Comparison of ENCODE assay signal across 8 cellular contexts in the genomic region with DNA sequence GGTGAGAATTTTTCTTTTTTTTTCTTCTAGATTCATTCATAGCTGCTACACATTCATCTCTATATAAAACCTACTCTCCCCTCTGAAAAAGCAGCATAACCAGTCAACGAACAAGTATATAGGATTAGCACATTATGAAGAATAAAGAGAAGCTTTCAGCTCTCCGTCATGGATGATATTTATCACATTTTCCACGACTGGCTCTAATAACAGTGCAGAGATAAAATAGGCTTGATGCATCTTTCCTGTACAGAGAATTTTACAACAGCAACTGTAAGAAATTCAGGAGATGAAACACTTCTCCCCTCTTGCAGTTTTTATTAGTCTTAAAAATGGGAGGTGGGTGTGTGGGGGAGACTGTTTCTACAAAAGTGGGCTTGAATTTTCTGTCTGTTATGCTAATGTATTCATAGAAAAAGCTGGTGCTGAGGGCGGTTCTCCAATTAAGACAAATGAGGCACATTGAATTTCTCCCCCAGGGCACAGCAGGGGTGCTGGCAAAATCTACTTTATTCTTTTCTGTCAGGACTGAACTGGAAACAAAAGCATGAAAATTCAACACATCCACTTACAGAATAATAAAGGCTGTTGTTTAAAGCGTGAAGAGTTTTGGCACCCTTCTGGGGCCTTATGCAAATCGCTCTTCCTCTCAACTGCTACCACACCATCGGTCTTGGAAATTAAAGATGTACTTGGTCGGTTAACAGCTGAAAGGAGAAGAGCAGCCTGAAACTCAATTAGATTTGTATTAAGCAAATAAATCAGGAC.
A peak's percentile ranks its signal among the peaks of the same experiment; 100 is the strongest.
DNase-seq lines count a peak whose midpoint lies in the region; ATAC-seq and TF ChIP-seq lines count a peak whose summit lies in the region.

No MANE protein-coding gene starts in this region.

- H3K36me3 ChIP-seq in SK-N-SH (replicated peaks in 1 of 2; ENCODE audit: control insufficient read depth in 1 of 2, insufficient read depth in 2 of 2, low read length in 1 of 2): no peaks in the 10 kb centered on the region

- no peak overlapping the region for H3K4me2 ChIP-seq in SK-N-SH

- no peak; the same call in 2 of the 3 replicates for ATAC-seq in SK-N-SH treated with all-trans-retinoic acid at 6 μM for 48 hours
- ATAC-seq in HG03196 (IDR thresholded peaks at IDR 0.05; ENCODE audit: unreplicated experiment): peak; percentile 97
- ATAC-seq in activated B cell treated with CpG ODN at 0.5 μM for 24 hours (ENCODE audit: low read depth): peak; percentile 90
- ATAC-seq in activated T-cell treated with anti-CD3 and anti-CD28 coated beads, Interleukin-2, amount 50 U/mL, for 72 hours (replicated peaks in 1 of 2): no peak

- TF ChIP-seq EP300 in SK-N-SH (IDR thresholded peaks at IDR 0.05; ENCODE audit: borderline replicate concordance in 1 of 2, low read depth in 1 of 2, low read length in 1 of 2): peak in 1 of 2 experiments; percentile 59; a peak in 2 of 4 replicates

- H3K4me3 Mint-ChIP-seq in activated B cell treated with CpG ODN at 0.5 μM for 24 hours: peak overlapping the region; percentile 59
- no peak overlapping the region for H3K4me3 Mint-ChIP-seq in activated CD4-positive, alpha-beta memory T cell treated with anti-CD3 and anti-CD28 coated beads, Interleukin-2, amount 10 ng/mL, durations not matched to agents 7 days and 5 days
- H3K4me3 Mint-ChIP-seq in activated T-cell treated with anti-CD3 and anti-CD28 coated beads, Interleukin-2, amount 50 U/mL, for 72 hours: no peak overlapping the region

- H3K4me1 Mint-ChIP-seq in activated B cell treated with CpG ODN at 0.5 μM for 24 hours: peaks cover 60% of the 10 kb centered on the region
- H3K4me1 Mint-ChIP-seq in activated CD4-positive, alpha-beta memory T cell treated with anti-CD3 and anti-CD28 coated beads, Interleukin-2, amount 10 ng/mL, durations not matched to agents 7 days and 5 days: no peaks in the 10 kb centered on the region
- no peaks in the 10 kb centered on the region for H3K4me1 Mint-ChIP-seq in activated T-cell treated with anti-CD3 and anti-CD28 coated beads, Interleukin-2, amount 50 U/mL, for 72 hours (ENCODE audit: low read depth)

- H3K4me3 ChIP-seq in SK-N-SH (ENCODE audit: low read depth in 2 of 2, low read length in 1 of 2): no peak overlapping the region; a peak in 1 of 4 replicates

- H2AFZ ChIP-seq in SK-N-SH (ENCODE audit: low read depth): 0 out of 2 replicates have a peak overlapping the region, but pooled peaks have one; percentile 17

- H3K27ac ChIP-seq in SK-N-SH (ENCODE audit: low read depth in 2 of 2, low read length in 1 of 2): peak overlapping the region in 1 of 2 experiments; percentile 95; a peak in 2 of 4 replicates

- peaks cover 3 to 20% of the 10 kb centered on the region in 2 experiments; a peak in 3 of 4 replicates for H3K4me1 ChIP-seq in SK-N-SH (ENCODE audit: control insufficient read depth in 1 of 2, insufficient read depth in 2 of 2, low read depth in 1 of 2, low read length in 1 of 2)

- H3K27me3 Mint-ChIP-seq in activated B cell treated with CpG ODN at 0.5 μM for 24 hours: no peaks in the 10 kb centered on the region
- H3K27me3 Mint-ChIP-seq in activated CD4-positive, alpha-beta memory T cell treated with anti-CD3 and anti-CD28 coated beads, Interleukin-2, amount 10 ng/mL, durations not matched to agents 7 days and 5 days: no peaks in the 10 kb centered on the region
- H3K27me3 Mint-ChIP-seq in activated T-cell treated with anti-CD3 and anti-CD28 coated beads, Interleukin-2, amount 50 U/mL, for 72 hours (ENCODE audit: low read depth): no peaks in the 10 kb centered on the region

- no peaks in the 10 kb centered on the region for H3K36me3 Mint-ChIP-seq in activated B cell treated with CpG ODN at 0.5 μM for 24 hours (ENCODE audit: low read depth)
- H3K36me3 Mint-ChIP-seq in activated CD4-positive, alpha-beta memory T cell treated with anti-CD3 and anti-CD28 coated beads, Interleukin-2, amount 10 ng/mL, durations not matched to agents 7 days and 5 days (ENCODE audit: low read depth): no peaks in the 10 kb centered on the region
- H3K36me3 Mint-ChIP-seq in activated T-cell treated with anti-CD3 and anti-CD28 coated beads, Interleukin-2, amount 50 U/mL, for 72 hours (ENCODE audit: insufficient read depth in 2 of 2): no peaks in the 10 kb centered on the region

- intact Hi-C loops in activated B cell treated with CpG ODN at 0.5 μM for 24 hours (cut with micrococcal nuclease): loop anchor here (1.0 to 5.0 kb wide), 3 partner anchors 24 to 78 kb away; no protein-coding TSS in a partner anchor

- DNase-seq in SK-N-SH (peak; percentile 58), activated B cell treated with CpG ODN at 0.5 μM for 24 hours (no peak), 8988T (no peak), HCEC 1CT (no peak)
- DNase-seq in activated CD4-positive, alpha-beta memory T cell treated with anti-CD3 and anti-CD28 coated beads, Interleukin-2, amount 10 ng/mL, durations not matched to agents 7 days and 5 days: no peak
- DNase-seq in activated T-cell treated with anti-CD3 and anti-CD28 coated beads, Interleukin-2, amount 50 U/mL, for 72 hours: no peak

- peak; percentile 25; the same call in 1 of the 2 replicates for TF ChIP-seq RAD21 in SK-N-SH (IDR thresholded peaks at IDR 0.05; ENCODE audit: low read length)

- peak overlapping the region; percentile 62 for H3K27ac Mint-ChIP-seq in activated B cell treated with CpG ODN at 0.5 μM for 24 hours
- no peak overlapping the region for H3K27ac Mint-ChIP-seq in activated CD4-positive, alpha-beta memory T cell treated with anti-CD3 and anti-CD28 coated beads, Interleukin-2, amount 10 ng/mL, durations not matched to agents 7 days and 5 days
- no peak overlapping the region for H3K27ac Mint-ChIP-seq in activated T-cell treated with anti-CD3 and anti-CD28 coated beads, Interleukin-2, amount 50 U/mL, for 72 hours

- peaks cover 7% of the 10 kb centered on the region for H3K9me3 Mint-ChIP-seq in activated B cell treated with CpG ODN at 0.5 μM for 24 hours
- peaks cover 16% of the 10 kb centered on the region for H3K9me3 Mint-ChIP-seq in activated CD4-positive, alpha-beta memory T cell treated with anti-CD3 and anti-CD28 coated beads, Interleukin-2, amount 10 ng/mL, durations not matched to agents 7 days and 5 days
- peaks cover 0 to 6% of the 10 kb centered on the region in 2 donors for H3K9me3 Mint-ChIP-seq in activated T-cell treated with anti-CD3 and anti-CD28 coated beads, Interleukin-2, amount 50 U/mL, for 72 hours

- TF ChIP-seq CTCF in SK-N-SH (IDR thresholded peaks at IDR 0.05): no peak
- no peak for TF ChIP-seq CTCF in activated B cell treated with CpG ODN at 0.5 μM for 24 hours (IDR thresholded peaks at IDR 0.05)

- no peaks in the 10 kb centered on the region for H3K79me2 ChIP-seq in SK-N-SH (ENCODE audit: insufficient read depth)

- WGBS in SK-N-SH (ENCODE audit: low lambda C conversion rate): 54% methylated on average over 8 of the region's 8 CpGs

- no peak overlapping the region for H3K9ac ChIP-seq in SK-N-SH

- no peaks in the 10 kb centered on the region for H3K9me3 ChIP-seq in SK-N-SH

- H3F3A ChIP-seq in SK-N-SH (replicated peaks; ENCODE audit: insufficient read depth): no peaks in the 10 kb centered on the region

- CTCF ChIA-PET in SK-N-SH (lab: Yijun Ruan, JAX): interaction anchor here (1.6 kb wide), 1 partner anchor 151 kb away, joined by 3 read pairs; no protein-coding TSS in a partner anchor
- CTCF ChIA-PET in activated B cell treated with CpG ODN at 0.5 μM for 24 hours (lab: Charles Lee): no interaction called here
- CTCF ChIA-PET in activated CD4-positive, alpha-beta memory T cell treated with anti-CD3 and anti-CD28 coated beads, Interleukin-2, amount 10 ng/mL, durations not matched to agents 7 days and 5 days (lab: Charles Lee): no interaction called here

- H3K27me3 ChIP-seq in SK-N-SH (ENCODE audit: insufficient read depth): no peaks in the 10 kb centered on the region

- H3K9me2 ChIP-seq in SK-N-SH: no peaks in the 10 kb centered on the region

- POLR2A ChIA-PET in SK-N-SH (lab: Yijun Ruan, JAX): interaction anchor here (0.9 to 1.7 kb wide), 5 partner anchors 72 to 241 kb away, joined by 3 to 8 read pairs (median 6); no protein-coding TSS in a partner anchor
- POLR2A ChIA-PET in activated B cell treated with CpG ODN at 0.5 μM for 24 hours (lab: Charles Lee): interaction anchor here (0.6 to 1.1 kb wide), 2 partner anchors 22 to 106 kb away, joined by 3 to 5 read pairs; no protein-coding TSS in a partner anchor
- POLR2A ChIA-PET in activated CD4-positive, alpha-beta memory T cell treated with anti-CD3 and anti-CD28 coated beads, Interleukin-2, amount 10 ng/mL, durations not matched to agents 7 days and 5 days (lab: Charles Lee): no interaction called here

- H4K20me1 ChIP-seq in SK-N-SH (ENCODE audit: insufficient read depth): no peaks in the 10 kb centered on the region

TF ChIP-seq in SK-N-SH, 30 proteins besides CTCF, POLR2A, EP300 and RAD21 (continues in another document):
- no peak for TF ChIP-seq EZH2phosphoT487 (IDR thresholded peaks at IDR 0.05; ENCODE audit: borderline replicate concordance, low read depth)

TF ChIP-seq in SK-N-SH treated with all-trans-retinoic acid at 6 μM for 48 hours, 23 proteins besides CTCF, POLR2A, EP300 and RAD21 (continues in another document):
- TF ChIP-seq, protein P1, sequence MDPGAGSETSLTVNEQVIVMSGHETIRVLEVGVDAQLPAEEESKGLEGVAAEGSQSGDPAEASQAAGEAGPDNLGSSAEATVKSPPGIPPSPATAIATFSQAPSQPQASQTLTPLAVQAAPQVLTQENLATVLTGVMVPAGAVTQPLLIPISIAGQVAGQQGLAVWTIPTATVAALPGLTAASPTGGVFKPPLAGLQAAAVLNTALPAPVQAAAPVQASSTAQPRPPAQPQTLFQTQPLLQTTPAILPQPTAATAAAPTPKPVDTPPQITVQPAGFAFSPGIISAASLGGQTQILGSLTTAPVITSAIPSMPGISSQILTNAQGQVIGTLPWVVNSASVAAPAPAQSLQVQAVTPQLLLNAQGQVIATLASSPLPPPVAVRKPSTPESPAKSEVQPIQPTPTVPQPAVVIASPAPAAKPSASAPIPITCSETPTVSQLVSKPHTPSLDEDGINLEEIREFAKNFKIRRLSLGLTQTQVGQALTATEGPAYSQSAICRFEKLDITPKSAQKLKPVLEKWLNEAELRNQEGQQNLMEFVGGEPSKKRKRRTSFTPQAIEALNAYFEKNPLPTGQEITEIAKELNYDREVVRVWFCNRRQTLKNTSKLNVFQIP (CRISPR knock-in tag; IDR thresholded peaks at IDR 0.05; ENCODE audit: borderline replicate concordance, low read depth): no peak
- TF ChIP-seq GLIS3 (CRISPR knock-in tag; IDR thresholded peaks at IDR 0.05) (no peak), SNAI2 (CRISPR knock-in tag; IDR thresholded peaks at IDR 0.05) (no peak), ZC3H10 (CRISPR knock-in tag; IDR thresholded peaks at IDR 0.05) (no peak), ZNF8 (CRISPR knock-in tag; IDR thresholded peaks at IDR 0.05) (no peak), ZNF70 (CRISPR knock-in tag; IDR thresholded peaks at IDR 0.05) (no peak), BACH2 (CRISPR knock-in tag; IDR thresholded peaks at IDR 0.05; ENCODE audit: borderline replicate concordance) (no peak), TCF4 (CRISPR knock-in tag; IDR thresholded peaks at IDR 0.05; ENCODE audit: borderline replicate concordance) (no peak), ZNF565 (CRISPR knock-in tag; conservative IDR thresholded peaks at IDR 0.05; ENCODE audit: low read depth) (no peak), RARB (CRISPR knock-in tag; IDR thresholded peaks at IDR 0.05) (no peak), ARNTL (CRISPR knock-in tag; IDR thresholded peaks at IDR 0.05; ENCODE audit: borderline replicate concordance, low read depth) (no peak)

Comparison
In these comparisons a context has a peak if more than half of its experiments do, and no peak if none do; other contexts are left out.
1. ATAC-seq: peak in HG03196 (single experiment) and activated B cell treated with CpG ODN at 0.5 μM for 24 hours (single experiment); none in SK-N-SH treated with all-trans-retinoic acid at 6 μM for 48 hours (single experiment) and activated T-cell treated with anti-CD3 and anti-CD28 coated beads, Interleukin-2, amount 50 U/mL, for 72 hours (0 of 2).